Comparison of ENCODE assay signal across 8 cellular contexts in genomic region chr18:46392576-46392975, GRCh38.
"Had no signal": no experiment of that assay in that cellular context is flagged by ENCODE, and none has a peak within 500 bp of the region (broad histone marks: within the 10 kb centered on the region; RNA-seq: fewer than 3 reads in every experiment).

No MANE protein-coding gene starts in this region.

- DNase-seq: GOT3, HCEC 1CT, KBM-7 had no signal

- FAIRE-seq: H54, HepG2 had no signal

- H3K36me3 Mint-ChIP-seq: IgD-negative memory B cell had no signal

- H3K4me1 Mint-ChIP-seq: H9, IgD-negative memory B cell had no signal

- H3K27ac Mint-ChIP-seq: IgD-negative memory B cell had no signal

- H3K27ac ChIP-seq: HL-60 had no signal

- H3K4me3 Mint-ChIP-seq: H9, IgD-negative memory B cell had no signal

- H3K9me3 Mint-ChIP-seq: H9, IgD-negative memory B cell had no signal
